ENCODE assay signal across 7 cellular contexts in the genomic region with DNA sequence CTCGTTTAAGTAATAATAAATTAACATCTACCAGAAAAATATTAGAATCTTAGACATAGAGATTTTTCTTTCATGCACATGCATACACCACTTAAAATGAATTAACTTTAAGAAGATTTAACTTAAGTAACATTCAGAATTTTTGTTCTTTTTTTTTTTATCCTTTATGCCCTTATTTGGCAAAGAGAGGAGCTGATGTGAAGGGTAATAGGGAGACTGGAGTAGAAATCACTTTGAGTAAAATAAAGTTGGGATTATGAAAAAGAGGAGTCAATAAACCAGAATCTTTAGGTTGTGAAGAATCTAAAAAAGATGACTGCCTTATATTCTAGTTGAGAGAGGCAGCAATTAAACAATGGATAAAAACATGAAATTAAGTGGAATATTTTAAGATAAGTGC.
"Had no signal": no experiment of that assay in that cellular context is flagged by ENCODE, and none has a peak within 500 bp of the region (broad histone marks: within the 10 kb centered on the region; RNA-seq: fewer than 3 reads in every experiment).

No MANE protein-coding gene starts in this region.

- FAIRE-seq: HepG2, HTR-8/SVneo had no signal

- ATAC-seq: HepG2 had no signal

- H3K4me2 ChIP-seq: KMS-11 had no signal

- DNase-seq: IMR-90, KBM-7, KG1 had no signal

- H3K27ac ChIP-seq: HL-60, KMS-11 had no signal

- H3K9ac ChIP-seq: KMS-11 had no signal
